ENCODE assay signal across 12 cellular contexts in the genomic region with DNA sequence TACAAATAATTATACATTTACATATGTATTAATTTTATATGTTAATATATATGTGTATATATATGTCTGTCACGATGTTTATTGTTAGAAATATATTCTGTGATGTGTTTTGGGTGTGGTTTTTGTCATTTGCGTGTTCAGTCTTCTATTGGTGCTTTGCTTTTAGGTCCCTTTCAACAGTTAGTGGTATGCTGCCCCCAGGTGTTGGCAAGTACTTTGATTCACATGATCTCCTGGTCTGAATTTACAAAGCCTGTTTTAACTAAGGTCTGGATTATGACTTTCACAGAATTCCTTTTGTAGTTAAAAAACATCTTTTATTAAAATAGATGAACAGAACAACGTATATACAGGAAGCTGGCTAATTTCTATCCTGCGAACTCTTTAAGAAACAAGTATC.
DNase-seq lines count a peak whose midpoint lies in the region; TF ChIP-seq lines count a peak whose summit lies in the region.
"Had no signal": no experiment of that assay in that cellular context is flagged by ENCODE, and none has a peak within 500 bp of the region (broad histone marks: within the 10 kb centered on the region; RNA-seq: fewer than 3 reads in every experiment).

No MANE protein-coding gene starts in this region.

- H3K4me2 ChIP-seq in Loucy (ENCODE audit: low read depth, low read length, poor library complexity, severe bottlenecking) = no peak overlapping the region

- H3K9me2 ChIP-seq in Loucy (replicated peaks; ENCODE audit: low read depth, low read length) = no peaks in the 10 kb centered on the region

- TF ChIP-seq CTCF in Loucy (conservative IDR thresholded peaks at IDR 0.05; ENCODE audit: low read length) (peak; percentile 62), uterus (IDR thresholded peaks at IDR 0.05) (no peak), vagina (IDR thresholded peaks at IDR 0.05) (no peak)

- no peak overlapping the region for H3K27ac ChIP-seq in uterus
- no peak overlapping the region for H3K27ac ChIP-seq in vagina
- H3K27ac ChIP-seq: body of pancreas, transverse colon had no signal

- no peak overlapping the region for H2AFZ ChIP-seq in Loucy (ENCODE audit: low read length)

- H3K4me3 ChIP-seq in Loucy (ENCODE audit: low read length, poor library complexity, severe bottlenecking) = no peak overlapping the region
- no peak overlapping the region for H3K4me3 ChIP-seq in uterus
- no peak overlapping the region for H3K4me3 ChIP-seq in vagina
- H3K4me3 ChIP-seq: body of pancreas, transverse colon had no signal

- H3K4me1 ChIP-seq in Loucy (ENCODE audit: insufficient read depth, low read length, poor library complexity, severe bottlenecking) = no peaks in the 10 kb centered on the region
- no peaks in the 10 kb centered on the region for H3K4me1 ChIP-seq in uterus
- H3K4me1 ChIP-seq in vagina = no peaks in the 10 kb centered on the region
- H3K4me1 ChIP-seq: body of pancreas, transverse colon had no signal

- DNase-seq in DMS114 treated with DMSO at 0.1 percent for 48 hours (lab: John Stamatoyannopoulos, UW; ENCODE audit: unreplicated experiment) = peak; percentile 4
- peak; percentile 51 for DNase-seq in SK-MEL-5 (ENCODE audit: low read depth, low spot score)
- DNase-seq in foreskin melanocyte = peak; percentile 30
- no peak for DNase-seq in uterus
- DNase-seq in UCSD-AML1 (lab: John Stamatoyannopoulos, UW; ENCODE audit: unreplicated experiment) = no peak
- DNase-seq in AML-193 (lab: John Stamatoyannopoulos, UW) = no peak
- no peak for DNase-seq in vagina (ENCODE audit: extremely low spot score in 2 of 2)
- DNase-seq: activated CD4-positive, alpha-beta memory T cell treated with anti-CD3 and anti-CD28 coated beads for 36 hours; body of pancreas; DMS79; transverse colon had no signal

- TF ChIP-seq POLR2A in uterus (IDR thresholded peaks at IDR 0.05) (no peak), vagina (IDR thresholded peaks at IDR 0.05) (no peak)

- H3F3A ChIP-seq in Loucy (ENCODE audit: low read depth) = no peaks in the 10 kb centered on the region

- no peaks in the 10 kb centered on the region for H3K36me3 ChIP-seq in Loucy (ENCODE audit: insufficient read depth, low read length)
- H3K36me3 ChIP-seq in uterus = no peaks in the 10 kb centered on the region
- H3K36me3 ChIP-seq in vagina = no peaks in the 10 kb centered on the region
- H3K36me3 ChIP-seq: transverse colon had no signal

- intact Hi-C loops in uterus (cut with DNase I; ENCODE audit: low total_unique reads) = no loop called here
- intact Hi-C loops in vagina (cut with DNase I) = no loop called here

- H3K79me2 ChIP-seq in Loucy (ENCODE audit: insufficient read depth, low read length) = no peaks in the 10 kb centered on the region

- H4K20me1 ChIP-seq in Loucy (ENCODE audit: insufficient read depth, low read length, poor library complexity, severe bottlenecking) = no peaks in the 10 kb centered on the region

- no peaks in the 10 kb centered on the region; the same call in 1 of the 2 replicates for H3K9me3 ChIP-seq in Loucy (ENCODE audit: insufficient read depth, low read depth, low read length)
- no peaks in the 10 kb centered on the region for H3K9me3 ChIP-seq in uterus
- no peaks in the 10 kb centered on the region for H3K9me3 ChIP-seq in vagina
- H3K9me3 ChIP-seq: body of pancreas, transverse colon had no signal

- H3K27me3 ChIP-seq in Loucy (ENCODE audit: insufficient read depth, low read length, poor library complexity, severe bottlenecking) (no peaks in the 10 kb centered on the region), uterus (no peaks in the 10 kb centered on the region), vagina (no peaks in the 10 kb centered on the region)
- H3K27me3 ChIP-seq: body of pancreas, transverse colon had no signal

- in situ Hi-C loops in SK-MEL-5 (cut with HindIII; ENCODE audit: low pct_unique_long_range_greater_than_20kb, low sequenced_read_pairs) = no loop called here

- no peak overlapping the region for H3K9ac ChIP-seq in Loucy (ENCODE audit: low read depth, low read length, poor library complexity, severe bottlenecking)

Comparison
In these comparisons a context has a peak if more than half of its experiments do, and no peak if none do; other contexts are left out.
1. DNase-seq: peak in DMS114 treated with DMSO at 0.1 percent for 48 hours (single experiment), SK-MEL-5 (single experiment) and foreskin melanocyte (single experiment); none in uterus (0 of 2), UCSD-AML1 (single experiment), AML-193 (0 of 2) and vagina (0 of 2).